In the genomic region with DNA sequence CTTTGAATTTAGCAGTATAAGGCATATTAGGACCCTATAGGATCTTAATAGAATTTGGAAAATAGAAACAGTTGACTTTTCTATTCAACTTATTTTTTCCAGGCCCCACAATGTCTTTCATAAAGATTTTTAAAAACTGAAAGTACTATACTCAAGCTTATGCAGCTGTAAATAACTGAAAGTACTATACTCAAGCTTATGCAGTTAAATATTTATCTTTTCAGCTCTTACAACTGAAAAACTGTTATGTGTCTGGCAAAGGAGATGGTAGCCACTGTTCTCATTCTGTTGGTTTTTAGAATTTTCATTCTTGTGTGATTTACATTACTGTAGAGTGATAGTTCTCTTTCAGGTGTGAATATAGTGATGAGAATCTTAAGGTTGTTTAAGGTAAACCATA, we compare ENCODE assay signal across 22 cellular contexts. TPM values are rescaled to one million over a fixed set of nuclear protein-coding genes. Genes with fewer than 3 reads are reported as not detected.
A peak's percentile ranks its signal among the peaks of the same experiment; 100 is the strongest.
DNase-seq lines count a peak whose midpoint lies in the region; ATAC-seq, FAIRE-seq and TF ChIP-seq lines count a peak whose summit lies in the region.
"Had no signal": no experiment of that assay in that cellular context is flagged by ENCODE, and none has a peak within 500 bp of the region (broad histone marks: within the 10 kb centered on the region; RNA-seq: fewer than 3 reads in every experiment).

No MANE protein-coding gene starts in this region.

- no peaks in the 10 kb centered on the region for H3K9me3 ChIP-seq in neutrophil
- H3K9me3 ChIP-seq: suprapubic skin had no signal

- H3K27ac Mint-ChIP-seq in activated T-helper 17 cell treated with anti-CD3 and anti-CD28 coated beads, Interleukin-2, amount 50 U/mL, for 72 hours, result peak overlapping the region; percentile 28
- H3K27ac Mint-ChIP-seq: mesothelial cell of epicardium, nephron progenitor cell had no signal

- H3K36me3 Mint-ChIP-seq in activated T-helper 17 cell treated with anti-CD3 and anti-CD28 coated beads, Interleukin-2, amount 50 U/mL, for 72 hours (ENCODE audit: low read depth), result no peaks in the 10 kb centered on the region

- no peak overlapping the region for H3K4me3 ChIP-seq in neutrophil (ENCODE audit: low read depth in 1 of 2, low read length in 1 of 2)
- H3K4me3 ChIP-seq: BLaER1 treated with 17β-estradiol and CSF1 and Interleukin-3, amounts not matched to agents 10 nM and 100 nM; suprapubic skin had no signal

- ATAC-seq in GM21786 (IDR thresholded peaks at IDR 0.05; ENCODE audit: unreplicated experiment) (peak; percentile 74), HG03108 (IDR thresholded peaks at IDR 0.05; ENCODE audit: unreplicated experiment) (no peak), esophagus mucosa (no peak)
- no peak for ATAC-seq in activated T-helper 17 cell treated with anti-CD3 and anti-CD28 coated beads, Interleukin-2, amount 50 U/mL, for 72 hours (replicated peaks)
- ATAC-seq: effector memory CD8-positive, alpha-beta T cell had no signal

- peaks cover 24% of the 10 kb centered on the region for H3K4me1 Mint-ChIP-seq in activated T-helper 17 cell treated with anti-CD3 and anti-CD28 coated beads, Interleukin-2, amount 50 U/mL, for 72 hours

- TF ChIP-seq CTCF in neutrophil (IDR thresholded peaks at IDR 0.05), result no peak

- H3K36me3 ChIP-seq in neutrophil, result no peaks in the 10 kb centered on the region
- H3K36me3 ChIP-seq: suprapubic skin, WERI-Rb-1 had no signal

- no peak overlapping the region for H3K4me3 Mint-ChIP-seq in activated T-helper 17 cell treated with anti-CD3 and anti-CD28 coated beads, Interleukin-2, amount 50 U/mL, for 72 hours
- H3K4me3 Mint-ChIP-seq: mesothelial cell of epicardium, nephron progenitor cell had no signal

- peak overlapping the region; percentile 21 for H3K27ac ChIP-seq in neutrophil
- H3K27ac ChIP-seq: BLaER1 treated with 17β-estradiol and CSF1 and Interleukin-3, amounts not matched to agents 10 nM and 100 nM; suprapubic skin; WERI-Rb-1 had no signal

- H3K27me3 ChIP-seq in neutrophil, result no peaks in the 10 kb centered on the region
- H3K27me3 ChIP-seq: BLaER1 treated with 17β-estradiol and CSF1 and Interleukin-3, amounts not matched to agents 10 nM and 100 nM; suprapubic skin had no signal

- H3K4me1 ChIP-seq in neutrophil (ENCODE audit: control insufficient read depth in 1 of 2, insufficient read depth in 1 of 2, low read depth in 1 of 2, low read length in 1 of 2), result peaks cover 9 to 22% of the 10 kb centered on the region in 2 experiments

- DNase-seq in GM18507 (ENCODE audit: extremely low spot score, insufficient read length, low read depth) (no peak), HuH-7 (ENCODE audit: low spot score) (no peak), kidney tubule cell (ENCODE audit: low spot score) (no peak)
- DNase-seq: activated CD4-positive, alpha-beta T cell treated with anti-CD3 and anti-CD28 coated beads, Interleukin-2, amount 50 U/mL, for 4 hours; activated effector memory CD4-positive, alpha-beta T cell treated with anti-CD3 and anti-CD28 coated beads, Interleukin-2, amount 50 U/mL, for 16 hours; effector memory CD8-positive, alpha-beta T cell; GOT3; KG1; NCI-H1694; NCI-H2171; NCI-H526; nephron progenitor cell; T-helper 2 cell; WERI-Rb-1 had no signal

- H3K27me3 Mint-ChIP-seq in activated T-helper 17 cell treated with anti-CD3 and anti-CD28 coated beads, Interleukin-2, amount 50 U/mL, for 72 hours, result no peaks in the 10 kb centered on the region
- H3K27me3 Mint-ChIP-seq: effector memory CD8-positive, alpha-beta T cell had no signal

- H3K9me3 Mint-ChIP-seq in activated T-helper 17 cell treated with anti-CD3 and anti-CD28 coated beads, Interleukin-2, amount 50 U/mL, for 72 hours, result no peaks in the 10 kb centered on the region
- H3K9me3 Mint-ChIP-seq: effector memory CD8-positive, alpha-beta T cell had no signal

- peak; percentile 58 for FAIRE-seq in GM18507 (lab: Jason Lieb, UNC)

RNA-seq across cellular contexts. Expression of a gene that starts 16.5 kb away (rescaled TPM):
- total RNA-seq in activated T-helper 17 cell treated with anti-CD3 and anti-CD28 coated beads, Interleukin-2, amount 50 U/mL, for 72 hours, result 10 to 100 TPM; 31.9 to 36.5 TPM
- total RNA-seq in esophagus mucosa, result 61.4 TPM
